Comparison of ENCODE assay signal across 8 cellular contexts in the genomic region with DNA sequence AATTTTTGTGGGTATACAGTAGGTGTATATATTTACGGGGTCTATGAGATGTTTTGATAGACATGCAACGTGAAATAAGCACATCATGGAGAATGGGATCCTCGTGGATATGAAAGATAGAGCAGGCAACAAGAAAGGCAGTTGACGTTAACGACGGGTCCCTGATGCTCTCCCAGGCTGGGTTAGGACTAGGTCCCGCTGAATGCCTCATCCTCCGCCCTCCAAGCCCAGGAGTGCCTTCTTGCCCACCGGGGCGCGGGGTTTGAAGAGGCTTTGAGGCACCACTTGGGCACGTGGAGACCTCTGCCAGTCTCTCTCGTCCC. TPM values are rescaled to one million over a fixed set of nuclear protein-coding genes. Genes with fewer than 3 reads are reported as not detected.
DNase-seq lines count a peak whose midpoint lies in the region; ATAC-seq, FAIRE-seq and TF ChIP-seq lines count a peak whose summit lies in the region.

No MANE protein-coding gene starts in this region.

- no peak for DNase-seq in CD4-positive, alpha-beta memory T cell
- DNase-seq in activated naive CD8-positive, alpha-beta T cell treated with anti-CD3 and anti-CD28 coated beads, Interleukin-2, amount 50 U/mL, for 24 hours, result no peak
- DNase-seq in HepG2 (ENCODE audit: low spot score) (no peak), upper lobe of left lung (no peak), NCI-H1417 (lab: John Stamatoyannopoulos, UW) (no peak), OCI-M1 (lab: John Stamatoyannopoulos, UW) (no peak)

- no peaks in the 10 kb centered on the region for H3K9me3 ChIP-seq in CD4-positive, alpha-beta memory T cell (ENCODE audit: control insufficient read depth in 1 of 2, low read length in 2 of 2)
- H3K9me3 ChIP-seq in HepG2 (ENCODE audit: low read length) (peaks cover 6% of the 10 kb centered on the region), upper lobe of left lung (no peaks in the 10 kb centered on the region)

- peak overlapping the region; percentile 85 to 97 (median 90) for H3K27ac Mint-ChIP-seq in CD4-positive, alpha-beta memory T cell
- peak overlapping the region; percentile 52 for H3K27ac Mint-ChIP-seq in activated naive CD8-positive, alpha-beta T cell treated with anti-CD3 and anti-CD28 coated beads, Interleukin-2, amount 50 U/mL, for 24 hours

- no peaks in the 10 kb centered on the region for H3K27me3 ChIP-seq in CD4-positive, alpha-beta memory T cell (ENCODE audit: insufficient read depth, low read length)
- H3K27me3 ChIP-seq in HepG2 (ENCODE audit: control insufficient read depth in 1 of 2, insufficient read depth in 2 of 2, low read length in 2 of 2) (no peaks in the 10 kb centered on the region), upper lobe of left lung (no peaks in the 10 kb centered on the region)

- FAIRE-seq in HepG2 (lab: Jason Lieb, UNC), result no peak

- H3K4me1 Mint-ChIP-seq in CD4-positive, alpha-beta memory T cell, result peaks cover 12 to 26% (median 21%) of the 10 kb centered on the region in 4 donors
- H3K4me1 Mint-ChIP-seq in activated naive CD8-positive, alpha-beta T cell treated with anti-CD3 and anti-CD28 coated beads, Interleukin-2, amount 50 U/mL, for 24 hours, result peaks cover 17% of the 10 kb centered on the region

- H3K4me2 ChIP-seq in HepG2 (ENCODE audit: low read depth, low read length), result peak overlapping the region; percentile 88

- ATAC-seq in HG02798 (IDR thresholded peaks at IDR 0.05; ENCODE audit: poor library complexity, unreplicated experiment) (peak; percentile 15), HepG2 (peak; percentile 45), upper lobe of left lung (ENCODE audit: low FRiP score in 2 of 2) (peak; percentile 39 to 64), GM19397 (IDR thresholded peaks at IDR 0.05; ENCODE audit: unreplicated experiment) (no peak)
- peak; percentile 41 for ATAC-seq in activated naive CD8-positive, alpha-beta T cell treated with anti-CD3 and anti-CD28 coated beads, Interleukin-2, amount 50 U/mL, for 24 hours

- intact Hi-C loops in CD4-positive, alpha-beta memory T cell (cut with micrococcal nuclease), result loop anchor here (2.0 to 5.0 kb wide), 3 partner anchors 63 to 658 kb away; partner anchors contain the start of gene SNTB2
- intact Hi-C loops in HepG2 (cut with micrococcal nuclease; ENCODE audit: unreplicated experiment), result loop anchor here (2.0 to 10.0 kb wide), 2 partner anchors 63 to 605 kb away; partner anchors contain the start of genes CHTF8 and UTP4

- BruUV-seq in HepG2 (replicated peaks; lab: Mats Ljungman, UMichigan), result no TSS peak

- TF ChIP-seq EP300 in HepG2 (IDR thresholded peaks at IDR 0.05; ENCODE audit: low read depth in 2 of 2, low read length in 2 of 2) (no peak), HepG2 (CRISPR knock-in tag; IDR thresholded peaks at IDR 0.05; ENCODE audit: borderline replicate concordance) (no peak), upper lobe of left lung (IDR thresholded peaks at IDR 0.05) (no peak)

- in situ Hi-C loops in HepG2 (cut with HindIII; ENCODE audit: extremely low pct_ligation_motif_present, low pct_unique_long_range_greater_than_20kb), result loop anchor here (5.0 kb wide), 1 partner anchor 63 kb away; no protein-coding TSS in a partner anchor

- H3K4me3 ChIP-seq in CD4-positive, alpha-beta memory T cell (ENCODE audit: low read length in 2 of 2), result peak overlapping the region; percentile 34 to 79
- H3K4me3 ChIP-seq in HepG2 (replicated peaks in 1 of 3; ENCODE audit: insufficient read depth in 1 of 3, low read depth in 2 of 3, low read length in 3 of 3), result peak overlapping the region; percentile 61 to 86 (median 73); a peak in 5 of 6 replicates
- H3K4me3 ChIP-seq in upper lobe of left lung, result peak overlapping the region; percentile 75 to 95 (median 94)

- H3K4me3 Mint-ChIP-seq in CD4-positive, alpha-beta memory T cell, result peak overlapping the region; percentile 87 to 95 (median 91)
- H3K4me3 Mint-ChIP-seq in activated naive CD8-positive, alpha-beta T cell treated with anti-CD3 and anti-CD28 coated beads, Interleukin-2, amount 50 U/mL, for 24 hours, result peak overlapping the region; percentile 77

- TF ChIP-seq CTCF in HepG2 (CRISPR knock-in tag; IDR thresholded peaks at IDR 0.05) (no peak), upper lobe of left lung (IDR thresholded peaks at IDR 0.05) (no peak)

- no peaks in the 10 kb centered on the region for H3K79me2 ChIP-seq in HepG2 (ENCODE audit: insufficient read depth, low read length)

- POLR2A ChIA-PET in CD4-positive, alpha-beta memory T cell (lab: Charles Lee; ENCODE audit: partially characterized antibody), result interaction anchor here (1.0 to 5.6 kb wide), 4 partner anchors 10 to 603 kb away, joined by 4 to 54 read pairs (median 4); partner anchors contain the start of genes CHTF8, SMPD3, UTP4 and ZFP90
- POLR2A ChIA-PET in HepG2 (lab: Yijun Ruan, JAX), result interaction anchor here (0.8 to 1.7 kb wide), 7 partner anchors 9 to 314 kb away, joined by 3 to 13 read pairs (median 3); partner anchors contain the start of genes SMPD3 and TANGO6

- H4K20me1 ChIP-seq in HepG2 (ENCODE audit: insufficient read depth, low read length), result no peaks in the 10 kb centered on the region

- peak overlapping the region; percentile 45 for H3K27ac ChIP-seq in CD4-positive, alpha-beta memory T cell (ENCODE audit: low read depth, low read length)
- no peak overlapping the region for H3K27ac ChIP-seq in HepG2 (ENCODE audit: extremely low read length, insufficient read depth, low read length)
- H3K27ac ChIP-seq in upper lobe of left lung, result peak overlapping the region in 1 of 4 donors; percentile 72

- H3K36me3 Mint-ChIP-seq in CD4-positive, alpha-beta memory T cell, result peaks cover 0 to 7% of the 10 kb centered on the region in 2 donors
- peaks cover 12% of the 10 kb centered on the region for H3K36me3 Mint-ChIP-seq in activated naive CD8-positive, alpha-beta T cell treated with anti-CD3 and anti-CD28 coated beads, Interleukin-2, amount 50 U/mL, for 24 hours (ENCODE audit: low read depth)

- no peak for TF ChIP-seq RAD21 in HepG2 (CRISPR knock-in tag; IDR thresholded peaks at IDR 0.05)

- WGBS in HepG2 (ENCODE audit: low lambda C conversion rate), result 60% methylated on average over 9 of the region's 13 CpGs
- WGBS in upper lobe of left lung, 2 donors, result 16 to 25% methylated on average over 8 to 13 of the region's 13 CpGs

- TF ChIP-seq POLR2A in HepG2 (IDR thresholded peaks at IDR 0.05; ENCODE audit: insufficient read depth in 1 of 2, low read depth in 2 of 2, low read length in 2 of 2) (no peak), upper lobe of left lung (IDR thresholded peaks at IDR 0.05) (no peak)

- H3K9me3 Mint-ChIP-seq in CD4-positive, alpha-beta memory T cell, result peaks cover 0 to 2% (median 0%) of the 10 kb centered on the region in 8 donors
- H3K9me3 Mint-ChIP-seq in activated naive CD8-positive, alpha-beta T cell treated with anti-CD3 and anti-CD28 coated beads, Interleukin-2, amount 50 U/mL, for 24 hours, result peaks cover 9% of the 10 kb centered on the region

- no peak overlapping the region for H2AFZ ChIP-seq in HepG2 (ENCODE audit: low read length)

- peak overlapping the region; percentile 23; the same call in 1 of the 2 replicates for H3K9ac ChIP-seq in HepG2 (ENCODE audit: insufficient read depth, low read depth, low read length)

- CTCF ChIA-PET in CD4-positive, alpha-beta memory T cell (lab: Charles Lee; ENCODE audit: partially characterized antibody), result interaction anchor here (0.6 to 6.6 kb wide), 14 partner anchors 10 to 594 kb away, joined by 3 to 61 read pairs (median 10); partner anchors contain the start of genes TANGO6 and ZFP90
- CTCF ChIA-PET in HepG2 (lab: Yijun Ruan, JAX; ENCODE audit: low intra/inter-chr PET ratio, low total read pairs), result interaction anchor here (0.8 to 2.5 kb wide), 3 partner anchors 9 to 63 kb away, joined by 4 to 14 read pairs (median 8); no protein-coding TSS in a partner anchor

- H3K36me3 ChIP-seq in CD4-positive, alpha-beta memory T cell (ENCODE audit: insufficient read depth, low read length), result no peaks in the 10 kb centered on the region
- H3K36me3 ChIP-seq in HepG2 (replicated peaks in 1 of 2; ENCODE audit: control insufficient read depth in 1 of 2, insufficient read depth in 2 of 2, low read length in 2 of 2), result no peaks in the 10 kb centered on the region
- H3K36me3 ChIP-seq in upper lobe of left lung, result no peaks in the 10 kb centered on the region

- no peaks in the 10 kb centered on the region for H3K27me3 Mint-ChIP-seq in CD4-positive, alpha-beta memory T cell
- H3K27me3 Mint-ChIP-seq in activated naive CD8-positive, alpha-beta T cell treated with anti-CD3 and anti-CD28 coated beads, Interleukin-2, amount 50 U/mL, for 24 hours, result no peaks in the 10 kb centered on the region

- peaks cover 21% of the 10 kb centered on the region for H3K4me1 ChIP-seq in CD4-positive, alpha-beta memory T cell (ENCODE audit: insufficient read depth, low read length)
- H3K4me1 ChIP-seq in HepG2 (ENCODE audit: insufficient read depth, low read length) (peaks cover 52% of the 10 kb centered on the region), upper lobe of left lung (peaks cover 13 to 25% (median 19%) of the 10 kb centered on the region in 4 donors)

RNA-seq across cellular contexts. Expression of gene ZFP90, which starts 9.5 kb away (rescaled TPM):
- 10 to 100 TPM; 53.6 to 55.3 TPM for total RNA-seq in CD4-positive, alpha-beta memory T cell
- 10 to 100 TPM; 20.2 to 26.4 TPM for polyA plus RNA-seq in CD4-positive, alpha-beta memory T cell
- 17.6 and 21.9 TPM in 2 replicates for total RNA-seq in HepG2 (2016; rRNA removed; fragmentation: Illumina TruSeq; extraction: Trizol)
- total RNA-seq in HepG2 (2016; cell fraction: cytosol; rRNA removed; fragmentation: Illumina TruSeq; extraction: Trizol; ENCODE audit: low read depth), result 5.3 and 6.1 TPM in 2 replicates
- 16.8 and 19.8 TPM in 2 replicates for total RNA-seq in HepG2 (2016; cell fraction: insoluble cytoplasmic fraction; rRNA removed; fragmentation: Illumina TruSeq; extraction: Trizol)
- total RNA-seq in HepG2 (2016; cell fraction: membrane; rRNA removed; fragmentation: Illumina TruSeq; extraction: Trizol), result 12.0 and 12.6 TPM in 2 replicates
- 16.4 and 21.3 TPM in 2 replicates for total RNA-seq in HepG2 (2016; cell fraction: nucleus; rRNA removed; fragmentation: Illumina TruSeq; extraction: Trizol)
- polyA plus RNA-seq in HepG2 (2011; rRNA removed), result 17.6 and 18.9 TPM in 2 replicates
- polyA plus RNA-seq in HepG2 (2011; cell fraction: cytosol; rRNA removed), result 8.1 and 9.3 TPM in 2 replicates
- 36.1 and 55.4 TPM in 2 replicates for polyA plus RNA-seq in HepG2 (2011; cell fraction: nucleus; rRNA removed)
- polyA plus RNA-seq in HepG2 (2012), result 12.8 and 14.6 TPM in 2 replicates
- 4.5 and 5.6 TPM in 2 replicates for polyA plus RNA-seq in HepG2 (2016; cell fraction: cytosol; fragmentation: Illumina TruSeq; extraction: Trizol; ENCODE audit: low read depth)
- polyA plus RNA-seq in HepG2 (2016; cell fraction: insoluble cytoplasmic fraction; fragmentation: Illumina TruSeq; extraction: Trizol; ENCODE audit: low read depth), result 14.3 and 14.6 TPM in 2 replicates
- polyA plus RNA-seq in HepG2 (2016; cell fraction: membrane; fragmentation: Illumina TruSeq; extraction: Trizol; ENCODE audit: low read depth), result 6.2 and 9.0 TPM in 2 replicates
- 27.9 and 29.5 TPM in 2 replicates for polyA plus RNA-seq in HepG2 (2016; cell fraction: nucleus; fragmentation: Illumina TruSeq; extraction: Trizol; ENCODE audit: insufficient read depth, low read depth)
- polyA minus RNA-seq in HepG2 (2011; rRNA and poly(A)+ RNA removed; ENCODE audit: low replicate concordance), result 0.58 and 14.8 TPM in 2 replicates
- polyA minus RNA-seq in HepG2 (2011; cell fraction: cytosol; rRNA and poly(A)+ RNA removed), result 13.7 and 13.9 TPM in 2 replicates
- polyA minus RNA-seq in HepG2 (2011; cell fraction: nucleus; rRNA and poly(A)+ RNA removed), result 28.3 and 40.0 TPM in 2 replicates
- total RNA-seq in upper lobe of left lung, result 10 to 100 TPM; 14.3 to 33.5 (median 20.6) TPM
